17 cellular contexts compared by ENCODE assay signal in the genomic region with DNA sequence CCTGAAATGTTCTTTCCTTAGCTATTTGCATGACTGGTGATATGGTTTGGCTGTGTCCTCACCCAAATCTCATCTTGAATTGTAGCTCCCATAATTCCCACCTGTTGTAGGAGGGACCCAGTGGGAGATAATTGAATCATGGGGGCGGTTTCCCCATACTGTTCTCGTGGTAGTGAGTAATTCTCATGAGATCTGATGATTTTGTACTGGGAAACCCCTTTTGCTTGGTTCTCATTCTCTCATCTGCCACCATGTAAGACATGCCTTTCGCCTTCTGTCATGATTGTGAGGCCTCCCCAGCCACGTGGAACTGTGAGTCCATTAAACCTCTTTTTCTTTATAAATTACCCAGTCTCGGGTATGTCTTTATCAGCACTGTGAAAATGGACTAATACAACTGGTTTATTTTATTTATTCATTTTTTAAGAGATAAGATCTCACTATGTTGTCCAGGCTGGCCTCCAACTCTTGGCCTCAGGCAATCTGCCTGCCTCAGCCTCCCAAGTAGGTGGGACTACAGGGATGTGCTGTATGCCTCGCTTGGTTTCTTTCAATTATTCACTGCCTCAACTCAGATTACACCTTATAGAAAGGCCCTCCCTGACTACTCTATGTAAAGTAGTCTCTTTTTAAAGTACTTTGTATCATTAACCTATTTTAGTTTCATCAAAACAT. TPM values are rescaled to one million over a fixed set of nuclear protein-coding genes. Genes with fewer than 3 reads are reported as not detected.
"Had no signal": no experiment of that assay in that cellular context is flagged by ENCODE, and none has a peak within 500 bp of the region (broad histone marks: within the 10 kb centered on the region; RNA-seq: fewer than 3 reads in every experiment).

No MANE protein-coding gene starts in this region.

RNA-seq across cellular contexts. Expression of a gene that starts 7.7 kb away (rescaled TPM):
- total RNA-seq: cerebellum; esophagus squamous epithelium; fibroblast of villous mesenchyme; glomerular endothelial cell; left cardiac atrium; left lung; lower leg skin; lung microvascular endothelial cell; naive thymus-derived CD4-positive, alpha-beta T cell; occipital lobe; pulmonary artery endothelial cell; smooth muscle cell; suprapubic skin; transverse colon; ureter; vagina had no signal
- polyA plus RNA-seq: naive thymus-derived CD4-positive, alpha-beta T cell; ovary; smooth muscle cell had no signal

RNA-seq across cellular contexts. Expression of a gene that starts 22.5 kb away (rescaled TPM):
- polyA plus RNA-seq: smooth muscle cell had no signal
